8 cellular contexts compared by ENCODE assay signal in the genomic region with DNA sequence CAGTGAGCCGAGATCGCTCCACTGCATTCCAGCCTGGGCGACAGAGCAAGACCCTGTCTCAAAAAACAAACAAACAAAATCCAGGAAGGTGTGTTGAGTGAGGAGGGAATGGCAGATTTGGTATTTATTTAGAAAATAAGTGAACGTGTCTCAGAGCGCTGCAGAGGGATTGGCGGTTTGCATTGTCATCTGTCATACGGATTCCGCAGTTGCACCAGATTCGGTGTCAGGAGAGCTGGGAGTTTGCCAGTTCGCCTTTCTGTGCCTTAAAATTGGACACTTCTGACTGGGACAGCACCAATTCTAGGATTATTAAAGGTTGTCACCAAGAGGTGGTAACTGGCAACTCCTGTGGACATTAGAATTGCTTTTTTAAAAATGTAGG. TPM values are rescaled to one million over a fixed set of nuclear protein-coding genes. Genes with fewer than 3 reads are reported as not detected.
DNase-seq lines count a peak whose midpoint lies in the region; ATAC-seq and TF ChIP-seq lines count a peak whose summit lies in the region.

No MANE protein-coding gene starts in this region.

- H3K4me3 Mint-ChIP-seq in brain: peak overlapping the region; percentile 98 to 100 (median 99)

- peak; percentile 62 for DNase-seq in left lobe of liver (ENCODE audit: low spot score)
- DNase-seq in superior temporal gyrus (ENCODE audit: extremely low spot score): peak; percentile 41
- no peak for DNase-seq in NCI-H1048 (lab: John Stamatoyannopoulos, UW)

- TF ChIP-seq CTCF in C4-2B (conservative IDR thresholded peaks at IDR 0.05) (no peak), brain (conservative IDR thresholded peaks at IDR 0.05) (no peak)

- H3K27ac Mint-ChIP-seq in brain: peak overlapping the region in 3 of 5 experiments; percentile 75 to 86 (median 76)

- no peaks in the 10 kb centered on the region for H3K9me3 ChIP-seq in KOPT-K1 (ENCODE audit: insufficient read depth, low read length, poor library complexity, severe bottlenecking)

- peaks cover 19% of the 10 kb centered on the region for H3K27me3 Mint-ChIP-seq in brain

- H3K27ac ChIP-seq in C4-2B (peak overlapping the region; percentile 83), KOPT-K1 (ENCODE audit: low read depth, low read length, poor library complexity, severe bottlenecking) (peak overlapping the region; percentile 79)

- H3K9me3 Mint-ChIP-seq in brain: peaks cover 0 to 8% (median 3%) of the 10 kb centered on the region in 5 experiments

- ATAC-seq in left lobe of liver (peak; percentile 48), HG02763 (IDR thresholded peaks at IDR 0.05; ENCODE audit: unreplicated experiment) (no peak), HG03175 (IDR thresholded peaks at IDR 0.05; ENCODE audit: unreplicated experiment) (no peak)

- H3K36me3 ChIP-seq in KOPT-K1 (ENCODE audit: insufficient read depth, low read length): peaks cover 32% of the 10 kb centered on the region

- H3K4me1 Mint-ChIP-seq in brain: peaks cover 42% of the 10 kb centered on the region

- peaks cover 21% of the 10 kb centered on the region for H3K36me3 Mint-ChIP-seq in brain

RNA-seq across cellular contexts. Expression of gene SNRNP48, which starts 0.9 kb away (rescaled TPM):
- 7.3 TPM for polyA plus RNA-seq in brain (ENCODE audit: insufficient read depth, low read depth, low replicate concordance)
- 7.6 TPM for total RNA-seq in left lobe of liver

RNA-seq across cellular contexts. Expression of gene DSP, which starts 49.4 kb away (rescaled TPM):
- 505 TPM for polyA plus RNA-seq in brain (ENCODE audit: insufficient read depth, low read depth, low replicate concordance)
- total RNA-seq in left lobe of liver: 67.5 TPM
